ENCODE assay signal across 8 cellular contexts in genomic region chr17:79798296-79799173, GRCh38. TPM values are rescaled to one million over a fixed set of nuclear protein-coding genes. Genes with fewer than 3 reads are reported as not detected.
DNase-seq lines count a peak whose midpoint lies in the region; ATAC-seq and TF ChIP-seq lines count a peak whose summit lies in the region.

No MANE protein-coding gene starts in this region.

- ATAC-seq in naive B cell (ENCODE audit: low read depth in 2 of 2), result no peak
- ATAC-seq in esophagus mucosa, result no peak

- no peaks in the 10 kb centered on the region for H3K9me3 ChIP-seq in BLaER1
- H3K9me3 ChIP-seq in HUES6 (ENCODE audit: control insufficient read depth, insufficient read depth, low read depth, low read length), result no peaks in the 10 kb centered on the region
- no peaks in the 10 kb centered on the region for H3K9me3 ChIP-seq in breast epithelium

- peaks cover 27 to 35% (median 30%) of the 10 kb centered on the region in 3 donors for H3K27me3 Mint-ChIP-seq in naive B cell

- H3K36me3 ChIP-seq in BLaER1 (peaks cover 12% of the 10 kb centered on the region), HUES6 (ENCODE audit: control insufficient read depth, insufficient read depth, low read length) (no peaks in the 10 kb centered on the region), breast epithelium (no peaks in the 10 kb centered on the region)

- DNase-seq in breast epithelium (ENCODE audit: low spot score in 2 of 2) (no peak), naive B cell (no peak), EL (no peak), RPMI8226 (no peak), D341Med (ENCODE audit: low spot score) (no peak)

- H3K4me1 ChIP-seq in BLaER1 (peaks cover 51% of the 10 kb centered on the region), HUES6 (ENCODE audit: control insufficient read depth, insufficient read depth, low read length) (peaks cover 55% of the 10 kb centered on the region), breast epithelium (peaks cover 3 to 36% of the 10 kb centered on the region in 2 donors)

- peaks cover 4 to 10% (median 6%) of the 10 kb centered on the region in 7 donors for H3K9me3 Mint-ChIP-seq in naive B cell

- H3K9ac ChIP-seq in BLaER1, result no peak overlapping the region
- no peak overlapping the region for H3K9ac ChIP-seq in HUES6 (ENCODE audit: low read length)

- H4K20me1 ChIP-seq in BLaER1, result peaks cover 83% of the 10 kb centered on the region

- peaks cover 28 to 33% (median 31%) of the 10 kb centered on the region in 3 donors for H3K4me1 Mint-ChIP-seq in naive B cell

- no peak overlapping the region for H3K27ac ChIP-seq in BLaER1
- no peak overlapping the region for H3K27ac ChIP-seq in HUES6 (ENCODE audit: low read depth, low read length)
- H3K27ac ChIP-seq in breast epithelium, result no peak overlapping the region

- peak overlapping the region; percentile 44 to 86 (median 75) for H3K4me3 Mint-ChIP-seq in naive B cell

- H3K36me3 Mint-ChIP-seq in naive B cell, result peaks cover 0 to 14% of the 10 kb centered on the region in 2 donors

- peak overlapping the region; percentile 89 for H3K4me2 ChIP-seq in BLaER1

- H3K4me3 ChIP-seq in BLaER1, result peak overlapping the region; percentile 80
- peak overlapping the region; percentile 39 for H3K4me3 ChIP-seq in HUES6 (ENCODE audit: low read depth, low read length)
- H3K4me3 ChIP-seq in breast epithelium, result peak overlapping the region; percentile 62 to 93 (median 76)

- H3K27me3 ChIP-seq in BLaER1, result peaks cover 79% of the 10 kb centered on the region
- peaks cover 92% of the 10 kb centered on the region for H3K27me3 ChIP-seq in HUES6 (ENCODE audit: control insufficient read depth, insufficient read depth, low read length)
- H3K27me3 ChIP-seq in breast epithelium, result peaks cover 28 to 60% of the 10 kb centered on the region in 2 donors

- no peak for TF ChIP-seq CTCF in breast epithelium (IDR thresholded peaks at IDR 0.05)

- intact Hi-C loops in breast epithelium (cut with DNase I; ENCODE audit: low total_unique reads), result loop anchor here (1.0 kb wide), 1 partner anchor 41 kb away; the partner anchor contains the start of gene CBX4

- no peak for TF ChIP-seq POLR2A in breast epithelium (IDR thresholded peaks at IDR 0.05)

- H3K27ac Mint-ChIP-seq in naive B cell, result peak overlapping the region in 4 of 6 donors; percentile 90 to 95 (median 92)

RNA-seq across cellular contexts. Expression of gene CBX8, which starts 1.7 kb away (rescaled TPM):
- total RNA-seq in breast epithelium (1 to 10 TPM; 1.9 to 9.2 (median 6.7) TPM), esophagus mucosa (3.8 TPM)
- 1 to 10 TPM in 1 of 6 donors, under 1 TPM in 4, not detected in 1; 0.16 to 1.3 (median 0.58) TPM for polyA plus RNA-seq in naive B cell (ENCODE audit: low read depth in 6 of 6)

RNA-seq across cellular contexts. Expression of gene CBX2, which starts 20.6 kb away (rescaled TPM):
- total RNA-seq in breast epithelium (1 to 10 TPM; 1.2 to 2.2 (median 2.0) TPM), esophagus mucosa (3.8 TPM)
- under 1 TPM in 1 of 6 donors, not detected in 5; 0.09 TPM for polyA plus RNA-seq in naive B cell (ENCODE audit: low read depth in 6 of 6)

RNA-seq across cellular contexts. Expression of gene CBX4, which starts 40.7 kb away (rescaled TPM):
- total RNA-seq in breast epithelium (10 to 100 TPM; 11.5 to 20.6 (median 13.4) TPM), esophagus mucosa (25.2 TPM)
- 10 to 100 TPM in 2 of 6 donors, 1 to 10 TPM in 4; 3.3 to 17.1 (median 9.6) TPM for polyA plus RNA-seq in naive B cell (ENCODE audit: low read depth in 6 of 6)
